8 cellular contexts compared by ENCODE assay signal in the genomic region with DNA sequence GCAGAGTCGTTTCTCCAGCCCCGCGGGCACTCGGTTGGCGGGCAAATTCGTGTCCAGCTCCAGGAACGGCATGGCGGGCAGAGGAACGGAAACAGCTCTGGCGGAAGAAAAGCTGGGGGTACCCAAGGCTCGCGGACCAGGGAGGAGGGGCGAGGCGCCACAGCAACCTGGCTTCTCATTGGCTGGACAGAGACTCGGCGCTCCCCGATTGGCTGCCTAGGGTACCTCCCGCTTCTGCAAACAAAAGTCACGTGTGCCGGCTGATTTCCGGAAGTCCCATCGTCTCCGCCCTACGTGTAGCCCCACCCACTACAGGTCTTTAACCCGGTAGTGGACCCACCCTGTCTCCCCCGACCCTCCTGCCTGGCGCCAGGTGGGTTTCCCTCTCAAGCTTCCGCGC. TPM values are rescaled to one million over a fixed set of nuclear protein-coding genes. Genes with fewer than 3 reads are reported as not detected.
DNase-seq lines count a peak whose midpoint lies in the region; ATAC-seq, FAIRE-seq and TF ChIP-seq lines count a peak whose summit lies in the region.
"Not testable (repeated sequence)": the region's sequence is repeated elsewhere in the genome, so short reads cannot be mapped to it uniquely, and the experiment has no call there.

Gene DDT, minus strand, starts transcription at position 99 of the 400 bp plus-strand sequence. Its CDS starts 27 bp downstream, at position 72.

- FAIRE-seq in astrocyte (lab: Jason Lieb, UNC) = peak; percentile 69

- POLR2A ChIA-PET in Panc1 (lab: Charles Lee) = not testable (repeated sequence)

- H3K79me2 ChIP-seq in astrocyte (ENCODE audit: insufficient read depth, low read length) = peaks cover 19% of the 10 kb centered on the region

- not testable (repeated sequence) for H3K27me3 Mint-ChIP-seq in astrocyte (ENCODE audit: low read depth, unreplicated experiment); natural killer cell (ENCODE audit: low read depth in 2 of 2)

- not testable (repeated sequence) for H3K9me3 Mint-ChIP-seq in astrocyte (ENCODE audit: unreplicated experiment); natural killer cell

- TF ChIP-seq CTCF in Panc1 (IDR thresholded peaks at IDR 0.05); astrocyte (IDR thresholded peaks at IDR 0.05; ENCODE audit: insufficient read depth, low read depth, low read length); natural killer cell (IDR thresholded peaks at IDR 0.05); transverse colon (IDR thresholded peaks at IDR 0.05): not testable (repeated sequence)

- not testable (repeated sequence) for H3K4me1 Mint-ChIP-seq in astrocyte (ENCODE audit: low read depth, unreplicated experiment)
- H3K4me1 Mint-ChIP-seq in natural killer cell = peaks cover 0 to 11% of the 10 kb centered on the region in 2 donors

- not testable (repeated sequence) for H3K27ac ChIP-seq in Panc1 (ENCODE audit: low read length); astrocyte (ENCODE audit: low read depth, low read length); transverse colon

- TF ChIP-seq POLR2A in transverse colon (IDR thresholded peaks at IDR 0.05) = not testable (repeated sequence)

- BruUV-seq in Panc1 (replicated peaks; lab: Mats Ljungman, UMichigan) = not testable (repeated sequence)

- H3K36me3 ChIP-seq in Panc1 (ENCODE audit: control insufficient read depth, insufficient read depth, low read length); transverse colon: not testable (repeated sequence)
- peaks cover 13% of the 10 kb centered on the region for H3K36me3 ChIP-seq in astrocyte (ENCODE audit: insufficient read depth, low read length)

- CTCF ChIA-PET in Panc1 (lab: Charles Lee) = not testable (repeated sequence)

- intact Hi-C loops in Panc1 (cut with micrococcal nuclease; ENCODE audit: unreplicated experiment); Right ventricle myocardium superior (cut with DNase I); natural killer cell (cut with micrococcal nuclease): not testable (repeated sequence)
- intact Hi-C loops in transverse colon (cut with DNase I; ENCODE audit: low total_unique reads) = loop anchor here (5.0 kb wide), 1 partner anchor 52 kb away; no protein-coding TSS in a partner anchor

- ATAC-seq in GM18519 (IDR thresholded peaks at IDR 0.05; ENCODE audit: low FRiP score, unreplicated experiment) (peak; percentile 68), GM21717 (IDR thresholded peaks at IDR 0.05; ENCODE audit: unreplicated experiment) (peak; percentile 72), HG03097 (IDR thresholded peaks at IDR 0.05; ENCODE audit: low FRiP score, unreplicated experiment) (peak; percentile 80), Panc1 (peak; percentile 97), Right ventricle myocardium superior (ENCODE audit: poor library complexity) (peak; percentile 96), natural killer cell (peak; percentile 94 to 99 (median 97))

- H3K9ac ChIP-seq in astrocyte (ENCODE audit: low read length) = not testable (repeated sequence)

- H3K9me3 ChIP-seq in Panc1 (ENCODE audit: control insufficient read depth, insufficient read depth, low read depth, low read length); astrocyte (ENCODE audit: insufficient read depth, low read depth, low read length); transverse colon: not testable (repeated sequence)

- H3K4me3 Mint-ChIP-seq in astrocyte (ENCODE audit: unreplicated experiment); natural killer cell: not testable (repeated sequence)

- H3K4me3 ChIP-seq in Panc1 (ENCODE audit: low read depth in 2 of 2, low read length in 2 of 2); astrocyte (ENCODE audit: insufficient read depth, low read depth, low read length); transverse colon: not testable (repeated sequence)

- not testable (repeated sequence) for H3K36me3 Mint-ChIP-seq in astrocyte (ENCODE audit: low read depth, unreplicated experiment); natural killer cell

- TF ChIP-seq EP300 in transverse colon (IDR thresholded peaks at IDR 0.05; ENCODE audit: low read depth) = not testable (repeated sequence)

- peaks cover 19% of the 10 kb centered on the region for H4K20me1 ChIP-seq in astrocyte (ENCODE audit: insufficient read depth, low read length)

- not testable (repeated sequence) for H2AFZ ChIP-seq in astrocyte (ENCODE audit: low read depth, low read length)

- in situ Hi-C loops in Panc1 (cut with HindIII; ENCODE audit: low pct_unique_long_range_greater_than_20kb, low sequenced_read_pairs) = not testable (repeated sequence)
- in situ Hi-C loops in transverse colon (cut with MboI; ENCODE audit: low pct_ligation_motif_present in 1 of 4, low pct_unique_long_range_greater_than_20kb in 1 of 4, low sequenced_read_pairs in 3 of 4) = loop anchor here in 1 of 4 donors (10.0 kb wide), 1 partner anchor 50 kb away; no protein-coding TSS in a partner anchor

- not testable (repeated sequence) for DNase-seq in Panc1 (ENCODE audit: low read depth, low spot score); astrocyte (ENCODE audit: low read depth); Right ventricle myocardium superior; natural killer cell; transverse colon

- not testable (repeated sequence) for H3K27me3 ChIP-seq in Panc1 (ENCODE audit: control insufficient read depth, insufficient read depth, low read length); astrocyte (ENCODE audit: insufficient read depth, low read length); transverse colon

- not testable (repeated sequence) for H3K27ac Mint-ChIP-seq in astrocyte (ENCODE audit: unreplicated experiment); natural killer cell

- not testable (repeated sequence) for H3K4me2 ChIP-seq in astrocyte (ENCODE audit: low read length)

- WGBS in transverse colon (ENCODE audit: low coverage in 1 of 2), 2 donors = no CpG with 5 or more reads among the region's 29 CpGs

- not testable (repeated sequence) for H3K4me1 ChIP-seq in Panc1 (ENCODE audit: control insufficient read depth, insufficient read depth, low read length); astrocyte (ENCODE audit: insufficient read depth, low read length); transverse colon

RNA-seq across cellular contexts. Expression of gene DDT, which starts in this region (rescaled TPM):
- total RNA-seq in Panc1 (2021; ENCODE audit: unreplicated experiment) = 137 TPM
- 172 TPM for polyA plus RNA-seq in Panc1 (2012; ENCODE audit: insufficient read length)
- total RNA-seq in astrocyte = 78.9 and 83.8 TPM in 2 replicates
- 148 TPM for total RNA-seq in Right ventricle myocardium superior
- total RNA-seq in natural killer cell = 10 to 100 TPM; 60.2 to 64.3 (median 62.3) TPM
- total RNA-seq in transverse colon = 100 to 1,000 TPM; 157 to 267 (median 197) TPM
